Comparison of ENCODE assay signal across 8 cellular contexts in genomic region chr7:25584557-25584956, GRCh38.
"Had no signal": no experiment of that assay in that cellular context is flagged by ENCODE, and none has a peak within 500 bp of the region (broad histone marks: within the 10 kb centered on the region; RNA-seq: fewer than 3 reads in every experiment).

No MANE protein-coding gene starts in this region.

- DNase-seq: GOT3, H7, HFFc6, KBM-7 had no signal

- ATAC-seq: HCT116 had no signal

- H3K9me3 ChIP-seq: HAP-1 had no signal

- FAIRE-seq: HTR-8/SVneo had no signal

- H3K4me3 ChIP-seq: HAP-1 had no signal

- H3K27ac ChIP-seq: KMS-11 had no signal

- H3K36me3 ChIP-seq: HAP-1 had no signal

- H3K4me2 ChIP-seq: KMS-11 had no signal

- H3K4me3 Mint-ChIP-seq: HFFc6 had no signal

- H3K9ac ChIP-seq: KMS-11 had no signal

- H3K27ac Mint-ChIP-seq: HFFc6 had no signal
